In genomic region chr15:67863442-67863987, GRCh38 we compare ENCODE assay signal across 1 cellular context.
TF ChIP-seq lines count a peak whose summit lies in the region.

No MANE protein-coding gene starts in this region.

TF ChIP-seq in HepG2, 621 proteins besides CTCF, POLR2A, EP300 and RAD21 (continued from another document):
- 0 out of 2 replicates have a peak, but pooled peaks have one; percentile 56 for TF ChIP-seq PRDM15 (CRISPR knock-in tag; IDR thresholded peaks at IDR 0.05)
- TF ChIP-seq NFATC3 (CRISPR knock-in tag; IDR thresholded peaks at IDR 0.05) = no peak
- peak; percentile 23; the same call in 1 of the 2 replicates for TF ChIP-seq RARA (CRISPR knock-in tag; IDR thresholded peaks at IDR 0.05)
- no peak for TF ChIP-seq EHMT2 (IDR thresholded peaks at IDR 0.05; ENCODE audit: borderline replicate concordance, low read depth, low read length)
- TF ChIP-seq ZNF276 (CRISPR knock-in tag; IDR thresholded peaks at IDR 0.05; ENCODE audit: low read depth) = peak; percentile 74; the same call in 1 of the 2 replicates
- peak; percentile 63; the same call in 1 of the 2 replicates for TF ChIP-seq MTA1 (CRISPR knock-in tag; IDR thresholded peaks at IDR 0.05; ENCODE audit: borderline replicate concordance)
- TF ChIP-seq GZF1 (CRISPR knock-in tag; IDR thresholded peaks at IDR 0.05) = peak; percentile 41; the same call in 1 of the 2 replicates
- TF ChIP-seq ZMYM4 (CRISPR knock-in tag; IDR thresholded peaks at IDR 0.05) = peak; percentile 91
- TF ChIP-seq NBN (conservative IDR thresholded peaks at IDR 0.05) = no peak
- TF ChIP-seq KAT2B (IDR thresholded peaks at IDR 0.05; ENCODE audit: borderline replicate concordance, low read depth, low read length) = no peak
- TF ChIP-seq ZNF124 (CRISPR knock-in tag; IDR thresholded peaks at IDR 0.05) = peak; percentile 81; the same call in 1 of the 2 replicates
TF ChIP-seq in HepG2: peak in this region for 257.
